Comparison of ENCODE assay signal across 11 cellular contexts in genomic region chr1:212289262-212290077, GRCh38. TPM values are rescaled to one million over a fixed set of nuclear protein-coding genes. Genes with fewer than 3 reads are reported as not detected.
DNase-seq lines count a peak whose midpoint lies in the region; ATAC-seq, FAIRE-seq and TF ChIP-seq lines count a peak whose summit lies in the region.
"Had no signal": no experiment of that assay in that cellular context is flagged by ENCODE, and none has a peak within 500 bp of the region (broad histone marks: within the 10 kb centered on the region; RNA-seq: fewer than 3 reads in every experiment).

No MANE protein-coding gene starts in this region.

- H2BK120ac ChIP-seq in H1 (replicated peaks; ENCODE audit: low read depth, low read length), result no peak overlapping the region

- no peak for TF ChIP-seq CTCF in H1 (IDR thresholded peaks at IDR 0.05; ENCODE audit: control extremely low read depth in 1 of 3, insufficient read depth in 1 of 3, low read depth in 1 of 3, low read length in 3 of 3)

- H3K23me2 ChIP-seq in H1 (ENCODE audit: low read depth, low read length), result peaks cover 7% of the 10 kb centered on the region

- H3K27me3 ChIP-seq in H1 (replicated peaks in 1 of 4; ENCODE audit: control insufficient read depth in 3 of 4, extremely low read depth in 1 of 4, insufficient read depth in 3 of 4, low read length in 3 of 4), result no peaks in the 10 kb centered on the region
- H3K27me3 ChIP-seq in subcutaneous abdominal adipose tissue (ENCODE audit: control insufficient read depth in 5 of 5, insufficient read depth in 4 of 5, low read length in 5 of 5), result no peaks in the 10 kb centered on the region

- no peak overlapping the region for H3K4me3 ChIP-seq in H1 (ENCODE audit: extremely low read depth in 1 of 4, insufficient read depth in 2 of 4, low read depth in 3 of 4, low read length in 4 of 4)
- H3K4me3 ChIP-seq in subcutaneous abdominal adipose tissue (ENCODE audit: low read depth in 1 of 5, low read length in 5 of 5), result peak overlapping the region in 4 of 5 donors; percentile 26 to 81 (median 46)

- no peak overlapping the region for H3K23ac ChIP-seq in H1 (ENCODE audit: insufficient read length)

- H3K4ac ChIP-seq in H1 (replicated peaks; ENCODE audit: insufficient read length, low read depth, low read length), result no peak overlapping the region

- H2BK5ac ChIP-seq in H1 (ENCODE audit: low read depth, low read length), result no peak overlapping the region

- H3K36me3 Mint-ChIP-seq in activated T-cell treated with anti-CD3 and anti-CD28 coated beads, Interleukin-2, amount 50 U/mL, for 4 hours (ENCODE audit: insufficient read depth), result peaks cover 4% of the 10 kb centered on the region

- H3K36me3 ChIP-seq in H1 (ENCODE audit: control insufficient read depth in 2 of 4, insufficient read depth in 4 of 4, low read length in 3 of 4), result no peaks in the 10 kb centered on the region
- no peaks in the 10 kb centered on the region for H3K36me3 ChIP-seq in subcutaneous abdominal adipose tissue (ENCODE audit: control insufficient read depth in 5 of 5, insufficient read depth in 5 of 5, low read length in 5 of 5)

- H3K27ac ChIP-seq in H1 (ENCODE audit: low read depth, low read length) (no peak overlapping the region), subcutaneous abdominal adipose tissue (ENCODE audit: low read depth, low read length) (peak overlapping the region; percentile 96)

- H2AK5ac ChIP-seq in H1 (ENCODE audit: low read depth, low read length), result no peak overlapping the region

- H2AFZ ChIP-seq in H1 (ENCODE audit: low read length), result no peak overlapping the region

- no peak for DNase-seq in activated T-cell treated with anti-CD3 and anti-CD28 coated beads, Interleukin-2, amount 50 U/mL, for 4 hours
- no peak for DNase-seq in activated T-cell treated with anti-CD3 and anti-CD28 coated beads, Interleukin-2, amount 50 U/mL, for 48 hours
- DNase-seq in NCI-H82 treated with DMSO at 0.1 percent for 48 hours (lab: John Stamatoyannopoulos, UW; ENCODE audit: unreplicated experiment) (peak; percentile 31), H1 (ENCODE audit: low read depth in 1 of 2, low spot score in 2 of 2) (no peak), NCI-H2107 treated with DMSO at 0.1 percent for 48 hours (lab: John Stamatoyannopoulos, UW; ENCODE audit: unreplicated experiment) (no peak), hepatic stellate cell (ENCODE audit: low spot score) (no peak)
- DNase-seq: activated effector memory CD4-positive, alpha-beta T cell treated with anti-CD3 and anti-CD28 coated beads, Interleukin-2, amount 50 U/mL, for 16 hours; NCI-H1694 treated with DMSO at 0.1 percent for 48 hours; stimulated activated naive CD4-positive, alpha-beta T cell treated with Interleukin-2 at 50 U/mL for 16 hours had no signal

- no peak overlapping the region for H4K5ac ChIP-seq in H1 (ENCODE audit: insufficient read length, low read depth, low read length)

- no peak overlapping the region for H3K56ac ChIP-seq in H1 (replicated peaks; ENCODE audit: insufficient read length, low read depth, low read length)

- H3K14ac ChIP-seq in H1 (ENCODE audit: insufficient read length), result no peak overlapping the region

- H3K9me3 Mint-ChIP-seq in activated T-cell treated with anti-CD3 and anti-CD28 coated beads, Interleukin-2, amount 50 U/mL, for 4 hours, result no peaks in the 10 kb centered on the region

- H3K4me1 ChIP-seq in H1 (replicated peaks in 1 of 4; ENCODE audit: control insufficient read depth in 3 of 4, insufficient read depth in 4 of 4, low read length in 3 of 4), result peaks cover 0 to 10% (median 6%) of the 10 kb centered on the region in 4 experiments; a peak in 4 of 7 replicates
- H3K4me1 ChIP-seq in subcutaneous abdominal adipose tissue (ENCODE audit: control insufficient read depth in 5 of 5, insufficient read depth in 5 of 5, low read length in 5 of 5), result peaks cover 6 to 75% (median 71%) of the 10 kb centered on the region in 5 donors

- no peak for TF ChIP-seq RAD21 in H1 (IDR thresholded peaks at IDR 0.05 in 1 of 2, conservative IDR thresholded peaks at IDR 0.05 in 1 of 2; ENCODE audit: low read depth in 2 of 2, low read length in 2 of 2)

- H2BK20ac ChIP-seq in H1 (ENCODE audit: low read length), result no peak overlapping the region

- ATAC-seq in activated T-cell treated with anti-CD3 and anti-CD28 coated beads, Interleukin-2, amount 50 U/mL, for 4 hours, result no peak
- no peak for ATAC-seq in HG02642 (IDR thresholded peaks at IDR 0.05; ENCODE audit: poor library complexity, unreplicated experiment)

- CTCF ChIA-PET in H1 (lab: Charles Lee; ENCODE audit: partially characterized antibody), result interaction anchor here (0.6 to 2.9 kb wide), 4 partner anchors 62 to 219 kb away, joined by 3 to 20 read pairs (median 7); no protein-coding TSS in a partner anchor

- no peaks in the 10 kb centered on the region for H4K20me1 ChIP-seq in H1 (replicated peaks in 1 of 2; ENCODE audit: control insufficient read depth in 1 of 2, insufficient read depth in 2 of 2, low read length in 2 of 2)

- no peak overlapping the region for H4K91ac ChIP-seq in H1 (replicated peaks; ENCODE audit: insufficient read length, low read length)

- POLR2A ChIA-PET in H1 (lab: Charles Lee; ENCODE audit: partially characterized antibody), result no interaction called here

- H3K27me3 Mint-ChIP-seq in activated T-cell treated with anti-CD3 and anti-CD28 coated beads, Interleukin-2, amount 50 U/mL, for 4 hours (ENCODE audit: low read depth), result no peaks in the 10 kb centered on the region

- H3K9me3 ChIP-seq in H1 (ENCODE audit: insufficient read depth in 2 of 2, low read depth in 1 of 2, low read length in 1 of 2) (no peaks in the 10 kb centered on the region), subcutaneous abdominal adipose tissue (ENCODE audit: control insufficient read depth in 5 of 5, low read length in 5 of 5) (no peaks in the 10 kb centered on the region)

- 86% methylated on average over 4 of the region's 4 CpGs; no CpG with 5 or more reads in 1 of the 2 experiments for WGBS in H1 (ENCODE audit: extremely low coverage in 1 of 2, insufficient coverage in 1 of 2, insufficient read length in 1 of 2, insufficient replicate concordance in 2 of 2, low coverage in 1 of 2, low lambda C conversion rate in 2 of 2, missing lambda C conversion rate in 1 of 2), 2 experiments

- H4K8ac ChIP-seq in H1 (ENCODE audit: extremely low read depth, insufficient read depth, low read length), result no peak overlapping the region

- H3K9ac ChIP-seq in H1 (replicated peaks in 1 of 4; ENCODE audit: extremely low read depth in 1 of 4, low read depth in 3 of 4, low read length in 3 of 4) (no peak overlapping the region), subcutaneous abdominal adipose tissue (ENCODE audit: low read length in 5 of 5) (peak overlapping the region in 3 of 5 donors; percentile 41 to 76 (median 62))

- FAIRE-seq in H1 (lab: Jason Lieb, UNC), result no peak

- peak overlapping the region; percentile 62 for H3K4me3 Mint-ChIP-seq in activated T-cell treated with anti-CD3 and anti-CD28 coated beads, Interleukin-2, amount 50 U/mL, for 4 hours

- no peak for TF ChIP-seq EP300 in H1 (IDR thresholded peaks at IDR 0.05; ENCODE audit: borderline replicate concordance in 1 of 2, low read depth in 2 of 2, low read length in 2 of 2)

- no peak overlapping the region for H2BK15ac ChIP-seq in H1 (ENCODE audit: low read length)

- no peaks in the 10 kb centered on the region; the same call in 1 of the 2 replicates for H3K79me1 ChIP-seq in H1 (ENCODE audit: low read depth, low read length)

- no peak overlapping the region for H3K18ac ChIP-seq in H1 (ENCODE audit: extremely low read depth, low read length)

- H2BK12ac ChIP-seq in H1 (ENCODE audit: low read depth, low read length), result no peak overlapping the region

- H3K4me1 Mint-ChIP-seq in activated T-cell treated with anti-CD3 and anti-CD28 coated beads, Interleukin-2, amount 50 U/mL, for 4 hours (ENCODE audit: low read depth), result peaks cover 69% of the 10 kb centered on the region

- no peak overlapping the region for H3K4me2 ChIP-seq in H1 (ENCODE audit: insufficient read depth in 1 of 2, low read depth in 2 of 2, low read length in 2 of 2)

- no peak for TF ChIP-seq POLR2A in H1 (IDR thresholded peaks at IDR 0.05; ENCODE audit: control extremely low read depth in 1 of 2, low read depth in 2 of 2, low read length in 2 of 2)

- peaks cover 0 to 80% of the 10 kb centered on the region in 2 experiments; a peak in 3 of 4 replicates for H3K79me2 ChIP-seq in H1 (ENCODE audit: control insufficient read depth in 1 of 2, insufficient read depth in 2 of 2, low read length in 2 of 2)

TF ChIP-seq in H1, 55 proteins besides CTCF, POLR2A, EP300 and RAD21 (continues in another document):
- TF ChIP-seq POLR2AphosphoS5 (IDR thresholded peaks at IDR 0.05; ENCODE audit: low read depth, low read length) (no peak), TBP (IDR thresholded peaks at IDR 0.05; ENCODE audit: low read depth, low read length) (no peak), KDM1A (IDR thresholded peaks at IDR 0.05; ENCODE audit: borderline replicate concordance, low read length) (peak; percentile 81; the same call in 1 of the 2 replicates), YY1 (IDR thresholded peaks at IDR 0.05; ENCODE audit: low read depth, low read length) (no peak), RBBP5 (IDR thresholded peaks at IDR 0.05; ENCODE audit: borderline replicate concordance, low read depth, low read length) (no peak), JUN (IDR thresholded peaks at IDR 0.05; ENCODE audit: low read depth, low read length) (no peak), ASH2L (IDR thresholded peaks at IDR 0.05; ENCODE audit: low read length) (no peak), TAF1 (IDR thresholded peaks at IDR 0.05; ENCODE audit: low read depth, low read length) (no peak)

RNA-seq across cellular contexts. Expression of gene PPP2R5A, which starts 4.3 kb away (rescaled TPM):
- 10 to 100 TPM; 36.2 to 41.4 (median 41.0) TPM for total RNA-seq in activated T-cell treated with anti-CD3 and anti-CD28 coated beads, Interleukin-2, amount 50 U/mL, for 4 hours
- 36.3 and 36.8 TPM in 2 replicates for total RNA-seq in H1 (2021; fragmentation: NEBNext Ultra II Directional; extraction: Animal tissue kit (Norgen Biotek cat#: 25700))
- 11.0 and 14.6 TPM in 2 replicates for polyA plus RNA-seq in H1 (2011; rRNA removed)
- 18.0 TPM for polyA plus RNA-seq in H1 (2011; cell fraction: cytosol; rRNA removed)
- polyA plus RNA-seq in H1 (2011; cell fraction: nucleus; rRNA removed), result 12.5 TPM
- 13.0 to 20.8 TPM (median 15.6 TPM) in 4 replicates for polyA plus RNA-seq in H1 (2012, experiment 1 of 2)
- polyA plus RNA-seq in H1 (2012, experiment 2 of 2), result 5.5 TPM
- polyA plus RNA-seq in H1 (2013, experiment 1 of 2), result 21.1 TPM
- polyA plus RNA-seq in H1 (2013, experiment 2 of 2), result 20.5 TPM
- polyA minus RNA-seq in H1 (2011; rRNA and poly(A)+ RNA removed), result 8.4 and 9.0 TPM in 2 replicates
- 12.6 TPM for polyA minus RNA-seq in H1 (2011; cell fraction: cytosol; rRNA and poly(A)+ RNA removed)
- polyA minus RNA-seq in H1 (2011; cell fraction: nucleus; rRNA and poly(A)+ RNA removed), result 17.1 TPM

Comparison
In these comparisons a context has a peak if more than half of its experiments do, and no peak if none do; other contexts are left out.
1. H3K4me3 ChIP-seq: peak in subcutaneous abdominal adipose tissue (4 of 5); none in H1 (0 of 4).
2. H3K9ac ChIP-seq: peak in subcutaneous abdominal adipose tissue (3 of 5); none in H1 (0 of 4).